In genomic region chr14:53153702-53154112, GRCh38 we compare ENCODE assay signal across 1 cellular context.
TF ChIP-seq lines count a peak whose summit lies in the region.

No MANE protein-coding gene starts in this region.

TF ChIP-seq in SK-N-SH treated with all-trans-retinoic acid at 6 μM for 48 hours, 23 proteins besides CTCF, POLR2A, EP300 and RAD21 (continued from another document):
- no peak for TF ChIP-seq TSHZ2 (CRISPR knock-in tag; IDR thresholded peaks at IDR 0.05)
- TF ChIP-seq ESRRG (CRISPR knock-in tag; IDR thresholded peaks at IDR 0.05), result no peak
- no peak for TF ChIP-seq TOX (CRISPR knock-in tag; IDR thresholded peaks at IDR 0.05; ENCODE audit: borderline replicate concordance)
- no peak for TF ChIP-seq ZNF565 (CRISPR knock-in tag; conservative IDR thresholded peaks at IDR 0.05; ENCODE audit: low read depth)
- TF ChIP-seq RARB (CRISPR knock-in tag; IDR thresholded peaks at IDR 0.05), result no peak
- no peak for TF ChIP-seq ZNF8 (CRISPR knock-in tag; IDR thresholded peaks at IDR 0.05)
- no peak for TF ChIP-seq CREB5 (CRISPR knock-in tag; IDR thresholded peaks at IDR 0.05; ENCODE audit: low read depth)
- TF ChIP-seq ZFP3 (CRISPR knock-in tag; IDR thresholded peaks at IDR 0.05), result no peak
- TF ChIP-seq PPARA (CRISPR knock-in tag; IDR thresholded peaks at IDR 0.05; ENCODE audit: borderline replicate concordance), result no peak
- TF ChIP-seq CSDC2 (CRISPR knock-in tag; IDR thresholded peaks at IDR 0.05), result no peak
- no peak for TF ChIP-seq POU6F1 (CRISPR knock-in tag; IDR thresholded peaks at IDR 0.05; ENCODE audit: borderline replicate concordance, low read depth)
- TF ChIP-seq TCF4 (CRISPR knock-in tag; IDR thresholded peaks at IDR 0.05; ENCODE audit: borderline replicate concordance), result no peak
- no peak for TF ChIP-seq ZFP30 (CRISPR knock-in tag; IDR thresholded peaks at IDR 0.05)
- TF ChIP-seq ARNTL (CRISPR knock-in tag; IDR thresholded peaks at IDR 0.05; ENCODE audit: borderline replicate concordance, low read depth), result no peak
TF ChIP-seq in SK-N-SH treated with all-trans-retinoic acid at 6 μM for 48 hours: peak in this region for 0.
